In genomic region chr3:27646891-27647290, GRCh38 we compare ENCODE assay signal across 31 cellular contexts.
"Had no signal": no experiment of that assay in that cellular context is flagged by ENCODE, and none has a peak within 500 bp of the region (broad histone marks: within the 10 kb centered on the region; RNA-seq: fewer than 3 reads in every experiment).

No MANE protein-coding gene starts in this region.

- ATAC-seq: activated naive CD4-positive, alpha-beta T cell treated with anti-CD3 and anti-CD28 coated beads, Interleukin-2, amount 50 U/mL, for 72 hours; activated naive CD8-positive, alpha-beta T cell treated with anti-CD3 and anti-CD28 coated beads, Interleukin-2, amount 50 U/mL, for 24 hours; activated T-cell treated with anti-CD3 and anti-CD28 coated beads, Interleukin-2, amount 50 U/mL, for 4 hours; activated T-cell treated with anti-CD3 and anti-CD28 coated beads, Interleukin-2, amount 50 U/mL, for 72 hours; activated T-helper 17 cell treated with anti-CD3 and anti-CD28 coated beads, Interleukin-2, amount 50 U/mL, for 72 hours; body of pancreas had no signal

- DNase-seq: activated effector memory CD4-positive, alpha-beta T cell treated with anti-CD3 and anti-CD28 coated beads, Interleukin-2, amount 50 U/mL, for 16 hours; activated effector memory CD4-positive, alpha-beta T cell treated with Interleukin-2 at 50 U/mL for 16 hours; activated gamma-delta T cell; activated gamma-delta T cell treated with Interleukin-2 at 50 U/mL for 16 hours; activated naive CD4-positive, alpha-beta T cell; activated naive CD4-positive, alpha-beta T cell treated with anti-CD3 and anti-CD28 coated beads for 36 hours; activated naive CD4-positive, alpha-beta T cell treated with anti-CD3 and anti-CD28 coated beads, Interleukin-2, amount 10 ng/mL, durations not matched to agents 7 days and 5 days; activated naive CD4-positive, alpha-beta T cell treated with anti-CD3 and anti-CD28 coated beads, Interleukin-2, amount 50 U/mL, for 16 hours; activated naive CD4-positive, alpha-beta T cell treated with Interleukin-2 at 50 U/mL for 16 hours; activated naive CD8-positive, alpha-beta T cell treated with anti-CD3 and anti-CD28 coated beads for 36 hours; activated naive CD8-positive, alpha-beta T cell treated with anti-CD3 and anti-CD28 coated beads, Interleukin-2, amount 10 ng/mL, durations not matched to agents 7 days and 5 days; activated naive CD8-positive, alpha-beta T cell treated with anti-CD3 and anti-CD28 coated beads, Interleukin-2, amount 50 U/mL, for 24 hours; activated T-cell treated with anti-CD3 and anti-CD28 coated beads, Interleukin-2, amount 50 U/mL, for 1 hour; activated T-cell treated with anti-CD3 and anti-CD28 coated beads, Interleukin-2, amount 50 U/mL, for 24 hours; activated T-cell treated with anti-CD3 and anti-CD28 coated beads, Interleukin-2, amount 50 U/mL, for 4 hours; activated T-cell treated with anti-CD3 and anti-CD28 coated beads, Interleukin-2, amount 50 U/mL, for 48 hours; activated T-cell treated with anti-CD3 and anti-CD28 coated beads, Interleukin-2, amount 50 U/mL, for 72 hours; adrenal gland; amniotic stem cell; amygdala; anterior cingulate cortex; aorta; body of pancreas; brain microvascular endothelial cell; central memory CD4-positive, alpha-beta T cell; cerebellar nuclear complex had no signal

- H3K27me3 ChIP-seq: adrenal gland, ascending aorta, body of pancreas, brain microvascular endothelial cell, breast epithelium, cardiac muscle cell had no signal

- H3K9me3 ChIP-seq: adrenal gland, ascending aorta, body of pancreas, breast epithelium had no signal

- H3K4me1 ChIP-seq: adrenal gland, ascending aorta, breast epithelium had no signal

- H3K4me3 ChIP-seq: adrenal gland, ascending aorta, body of pancreas, breast epithelium, cardiac muscle cell had no signal

- H3K36me3 ChIP-seq: adrenal gland, ascending aorta, brain microvascular endothelial cell, breast epithelium, cardiac muscle cell had no signal

- H3K27ac ChIP-seq: adrenal gland, ascending aorta, body of pancreas, brain microvascular endothelial cell, cardiac muscle cell had no signal
